ENCODE assay signal across 13 cellular contexts in the genomic region with DNA sequence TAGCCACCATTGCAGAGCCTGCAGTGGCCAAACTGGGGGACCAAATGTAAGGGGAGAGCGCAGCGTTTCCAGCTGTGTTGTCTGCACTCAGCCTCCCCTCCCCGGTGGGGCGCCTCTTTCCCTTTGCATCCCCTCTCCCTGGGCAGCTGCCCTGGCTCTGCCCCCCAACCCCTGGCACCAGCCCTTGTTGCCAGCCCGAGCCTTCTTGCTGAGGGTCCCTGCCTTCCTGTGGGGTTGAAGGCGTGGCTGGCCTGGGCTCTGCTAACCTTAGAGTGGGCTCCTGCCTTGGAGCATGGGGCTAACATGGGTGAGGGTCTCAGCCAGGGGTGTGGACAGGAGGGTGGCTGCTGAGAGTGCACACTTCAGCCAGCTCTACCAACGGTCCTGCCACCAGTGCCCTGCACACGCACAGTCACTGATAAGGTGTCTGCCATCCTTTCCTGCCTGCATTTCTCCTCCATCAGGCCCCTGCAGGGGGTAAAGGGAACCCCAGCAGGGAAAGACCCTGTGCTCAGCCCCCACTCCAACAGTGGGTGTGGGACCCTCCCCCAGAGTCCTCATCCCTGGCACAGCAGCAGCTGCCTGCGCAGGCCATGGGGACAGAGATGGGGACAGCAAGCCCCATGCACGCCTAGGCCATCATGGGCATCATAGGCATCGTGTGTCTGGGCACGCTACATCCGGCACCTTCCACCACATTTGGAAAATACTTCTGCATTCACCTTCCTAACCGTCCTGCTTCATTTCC.
"Had no signal": no experiment of that assay in that cellular context is flagged by ENCODE, and none has a peak within 500 bp of the region (broad histone marks: within the 10 kb centered on the region; RNA-seq: fewer than 3 reads in every experiment).

No MANE protein-coding gene starts in this region.

- ATAC-seq: gastroesophageal sphincter had no signal

- H3K4me1 Mint-ChIP-seq: activated naive CD8-positive, alpha-beta T cell treated with anti-CD3 and anti-CD28 coated beads, Interleukin-2, amount 10 ng/mL, durations not matched to agents 7 days and 5 days; nephron had no signal

- H3K27ac Mint-ChIP-seq: activated naive CD8-positive, alpha-beta T cell treated with anti-CD3 and anti-CD28 coated beads, Interleukin-2, amount 10 ng/mL, durations not matched to agents 7 days and 5 days; nephron had no signal

- H3K4me3 Mint-ChIP-seq: activated naive CD8-positive, alpha-beta T cell treated with anti-CD3 and anti-CD28 coated beads, Interleukin-2, amount 10 ng/mL, durations not matched to agents 7 days and 5 days; nephron had no signal

- H3K27me3 Mint-ChIP-seq: activated naive CD8-positive, alpha-beta T cell treated with anti-CD3 and anti-CD28 coated beads, Interleukin-2, amount 10 ng/mL, durations not matched to agents 7 days and 5 days had no signal

- H3K9me3 Mint-ChIP-seq: activated naive CD8-positive, alpha-beta T cell treated with anti-CD3 and anti-CD28 coated beads, Interleukin-2, amount 10 ng/mL, durations not matched to agents 7 days and 5 days; nephron had no signal

- DNase-seq: activated CD4-positive, alpha-beta T cell treated with anti-CD3 and anti-CD28 coated beads for 4 hours; activated naive CD8-positive, alpha-beta T cell treated with anti-CD3 and anti-CD28 coated beads, Interleukin-2, amount 10 ng/mL, durations not matched to agents 7 days and 5 days; colonic mucosa; effector CD4-positive, alpha-beta T cell; left ventricle myocardium inferior; mesenchymal stem cell; stimulated activated CD4-positive, alpha-beta T cell treated with anti-CD3 and anti-CD28 coated beads, Interleukin-4, amount 100 ng/mL, for 1 hour; stimulated activated CD8-positive, alpha-beta memory T cell treated with anti-CD3 and anti-CD28 coated beads, Interleukin-4, amount 100 ng/mL, for 48 hours; T1000; thyroid gland; uterus had no signal
